21 cellular contexts compared by ENCODE assay signal in genomic region chr2:108959401-108959800, GRCh38. TPM values are rescaled to one million over a fixed set of nuclear protein-coding genes. Genes with fewer than 3 reads are reported as not detected.
"Had no signal": no experiment of that assay in that cellular context is flagged by ENCODE, and none has a peak within 500 bp of the region (broad histone marks: within the 10 kb centered on the region; RNA-seq: fewer than 3 reads in every experiment).

No MANE protein-coding gene starts in this region.

- H3K4me1 ChIP-seq: SJSA1 had no signal

- H3K27ac ChIP-seq: neural progenitor cell, ovary, SJSA1, thoracic aorta had no signal

- H3K9me3 ChIP-seq: ovary, SJSA1, stomach, thoracic aorta had no signal

- H3K27me3 ChIP-seq: cardiac muscle cell, neural progenitor cell, ovary, SJSA1, stomach had no signal

- DNase-seq: activated CD4-positive, alpha-beta T cell treated with anti-CD3 and anti-CD28 coated beads, Interleukin-2, amount 10 ng/mL, durations not matched to agents 7 days and 5 days; activated CD4-positive, CD25-positive, alpha-beta regulatory T cell; activated CD8-positive, alpha-beta memory T cell treated with anti-CD3 and anti-CD28 coated beads for 24 hours; activated naive CD4-positive, alpha-beta T cell treated with Interleukin-2 at 50 U/mL for 16 hours; activated naive CD8-positive, alpha-beta T cell treated with anti-CD3 and anti-CD28 coated beads, Interleukin-2, amount 50 U/mL, for 24 hours; aorta; hippocampal formation; kidney glomerular epithelial cell; midbrain; ovary; stomach had no signal

- H3K27me3 Mint-ChIP-seq: activated CD4-positive, alpha-beta T cell treated with anti-CD3 and anti-CD28 coated beads, Interleukin-2, amount 10 ng/mL, durations not matched to agents 7 days and 5 days; activated naive CD8-positive, alpha-beta T cell treated with anti-CD3 and anti-CD28 coated beads, Interleukin-2, amount 50 U/mL, for 24 hours had no signal

- ATAC-seq: activated naive CD8-positive, alpha-beta T cell treated with anti-CD3 and anti-CD28 coated beads, Interleukin-2, amount 50 U/mL, for 24 hours; sciatic nerve had no signal

- H3K9me3 Mint-ChIP-seq: activated naive CD8-positive, alpha-beta T cell treated with anti-CD3 and anti-CD28 coated beads, Interleukin-2, amount 50 U/mL, for 24 hours; T-helper 2 cell treated with Interferon-gamma antibody and Interleukin-4, amounts not matched to agents 5 μg/mL and 100 μg/mL, for 36 hours had no signal

- H3K27ac Mint-ChIP-seq: activated naive CD8-positive, alpha-beta T cell treated with anti-CD3 and anti-CD28 coated beads, Interleukin-2, amount 50 U/mL, for 24 hours; neural progenitor cell; T-helper 2 cell treated with Interferon-gamma antibody and Interleukin-4, amounts not matched to agents 5 μg/mL and 100 μg/mL, for 36 hours had no signal

- H3K4me3 Mint-ChIP-seq: activated CD4-positive, alpha-beta T cell treated with anti-CD3 and anti-CD28 coated beads, Interleukin-2, amount 10 ng/mL, durations not matched to agents 7 days and 5 days; activated naive CD8-positive, alpha-beta T cell treated with anti-CD3 and anti-CD28 coated beads, Interleukin-2, amount 50 U/mL, for 24 hours; neural progenitor cell; T-helper 2 cell treated with Interferon-gamma antibody and Interleukin-4, amounts not matched to agents 5 μg/mL and 100 μg/mL, for 36 hours had no signal

- H3K36me3 ChIP-seq: cardiac muscle cell, neural progenitor cell, ovary, SJSA1, stomach, thoracic aorta had no signal

- H3K4me3 ChIP-seq: cardiac muscle cell, lung, neural progenitor cell, ovary, SJSA1, stomach, thoracic aorta had no signal

RNA-seq across cellular contexts. Expression of gene EDAR, which starts 29.6 kb away (rescaled TPM):
- total RNA-seq: aorta, cardiac muscle cell, fibroblast of lung, myocyte, pulmonary artery endothelial cell, SJSA1, thoracic aorta had no signal
